ENCODE assay signal across 11 cellular contexts in the genomic region with DNA sequence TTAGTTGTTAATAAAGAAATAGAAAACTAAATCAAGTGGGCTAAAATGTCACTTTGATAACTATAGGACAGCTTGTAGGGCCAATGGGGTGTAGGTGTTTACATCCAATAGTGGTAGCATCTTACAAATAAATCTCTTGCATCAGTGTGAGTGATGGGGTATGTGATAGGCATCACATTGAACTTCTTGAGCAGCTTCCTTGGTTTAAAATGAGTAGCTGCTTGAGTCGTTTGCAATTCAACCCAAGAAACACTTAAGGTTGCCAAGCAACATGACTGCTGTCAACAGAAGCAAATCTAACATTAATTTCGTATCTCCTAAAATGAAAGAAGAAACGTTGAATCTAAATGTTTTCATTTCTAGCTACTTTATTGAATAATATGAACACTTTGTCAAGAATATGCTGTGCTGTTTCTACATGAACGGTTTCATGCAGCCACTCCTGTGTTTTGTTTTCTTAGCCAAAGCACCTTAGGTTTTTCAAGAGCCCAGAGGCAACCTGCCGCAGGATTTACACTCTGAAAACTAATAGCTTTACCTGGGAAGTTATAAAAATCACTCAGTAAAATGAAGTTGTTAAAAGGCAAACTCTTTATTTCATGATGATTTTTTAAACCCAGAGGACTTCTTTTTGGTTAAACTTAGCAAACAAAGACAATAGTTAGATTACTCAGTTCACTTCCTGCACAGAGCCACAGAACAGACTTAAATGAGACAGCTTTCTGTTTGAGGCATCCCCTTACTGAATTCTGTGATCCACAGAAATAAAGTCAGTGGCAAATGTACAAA.
DNase-seq lines count a peak whose midpoint lies in the region; ATAC-seq and TF ChIP-seq lines count a peak whose summit lies in the region.
"Had no signal": no experiment of that assay in that cellular context is flagged by ENCODE, and none has a peak within 500 bp of the region (broad histone marks: within the 10 kb centered on the region; RNA-seq: fewer than 3 reads in every experiment).

No MANE protein-coding gene starts in this region.

- no peak overlapping the region for H3K27ac ChIP-seq in substantia nigra (ENCODE audit: low read depth, low read length, poor library complexity, severe bottlenecking)
- H3K27ac ChIP-seq in tibial nerve, result no peak overlapping the region

- H3K4me3 Mint-ChIP-seq in activated naive CD8-positive, alpha-beta T cell treated with anti-CD3 and anti-CD28 coated beads, Interleukin-2, amount 50 U/mL, for 24 hours, result no peak overlapping the region
- H3K4me3 Mint-ChIP-seq in activated naive CD8-positive, alpha-beta T cell treated with anti-CD3 and anti-CD28 coated beads for 36 hours, result no peak overlapping the region

- 40 to 44% methylated on average over 5 of the region's 5 CpGs for WGBS in tibial nerve, 2 donors

- no peak overlapping the region for H3K4me3 ChIP-seq in tibial nerve
- H3K4me3 ChIP-seq: right lobe of liver had no signal

- peaks cover 2% of the 10 kb centered on the region for H3K27me3 Mint-ChIP-seq in activated naive CD8-positive, alpha-beta T cell treated with anti-CD3 and anti-CD28 coated beads, Interleukin-2, amount 50 U/mL, for 24 hours
- no peaks in the 10 kb centered on the region for H3K27me3 Mint-ChIP-seq in activated naive CD8-positive, alpha-beta T cell treated with anti-CD3 and anti-CD28 coated beads for 36 hours

- H3K36me3 Mint-ChIP-seq in activated naive CD8-positive, alpha-beta T cell treated with anti-CD3 and anti-CD28 coated beads, Interleukin-2, amount 50 U/mL, for 24 hours (ENCODE audit: low read depth), result no peaks in the 10 kb centered on the region
- H3K36me3 Mint-ChIP-seq in activated naive CD8-positive, alpha-beta T cell treated with anti-CD3 and anti-CD28 coated beads for 36 hours, result no peaks in the 10 kb centered on the region

- H3K27me3 ChIP-seq in tibial nerve, result no peaks in the 10 kb centered on the region
- H3K27me3 ChIP-seq: right lobe of liver had no signal

- H3K9me3 Mint-ChIP-seq in activated naive CD8-positive, alpha-beta T cell treated with anti-CD3 and anti-CD28 coated beads, Interleukin-2, amount 50 U/mL, for 24 hours, result no peaks in the 10 kb centered on the region
- no peaks in the 10 kb centered on the region for H3K9me3 Mint-ChIP-seq in activated naive CD8-positive, alpha-beta T cell treated with anti-CD3 and anti-CD28 coated beads for 36 hours

- peaks cover 5% of the 10 kb centered on the region for H3K4me1 Mint-ChIP-seq in activated naive CD8-positive, alpha-beta T cell treated with anti-CD3 and anti-CD28 coated beads, Interleukin-2, amount 50 U/mL, for 24 hours
- H3K4me1 Mint-ChIP-seq in activated naive CD8-positive, alpha-beta T cell treated with anti-CD3 and anti-CD28 coated beads for 36 hours, result no peaks in the 10 kb centered on the region

- no peak for TF ChIP-seq EP300 in tibial nerve (IDR thresholded peaks at IDR 0.05)

- H3K9me3 ChIP-seq in tibial nerve, result no peaks in the 10 kb centered on the region
- H3K9me3 ChIP-seq: right lobe of liver had no signal

- no peak for TF ChIP-seq CTCF in tibial nerve (IDR thresholded peaks at IDR 0.05)

- ATAC-seq in activated naive CD8-positive, alpha-beta T cell treated with anti-CD3 and anti-CD28 coated beads, Interleukin-2, amount 50 U/mL, for 24 hours, result peak; percentile 40
- peak; percentile 59 for ATAC-seq in HG02763 (IDR thresholded peaks at IDR 0.05; ENCODE audit: unreplicated experiment)
- ATAC-seq: SK-N-SH treated with all-trans-retinoic acid at 6 μM for 48 hours had no signal

- DNase-seq in activated naive CD8-positive, alpha-beta T cell treated with anti-CD3 and anti-CD28 coated beads, Interleukin-2, amount 50 U/mL, for 24 hours, result no peak
- no peak for DNase-seq in activated naive CD8-positive, alpha-beta T cell treated with anti-CD3 and anti-CD28 coated beads for 36 hours
- DNase-seq in NCI-H526 treated with DMSO at 0.1 percent for 48 hours (lab: John Stamatoyannopoulos, UW) (peak; percentile 64), substantia nigra (lab: John Stamatoyannopoulos, UW) (no peak), tibial nerve (ENCODE audit: low spot score in 2 of 2) (no peak), COR-L47 (lab: John Stamatoyannopoulos, UW) (no peak)
- no peak for DNase-seq in stimulated activated CD4-positive, alpha-beta T cell treated with anti-CD3 and anti-CD28 coated beads, Interleukin-4, amount 100 ng/mL, for 4 hours
- DNase-seq: Calu3, right lobe of liver had no signal

- no peaks in the 10 kb centered on the region for H3K36me3 ChIP-seq in tibial nerve
- H3K36me3 ChIP-seq: right lobe of liver had no signal

- no peak overlapping the region for H3K27ac Mint-ChIP-seq in activated naive CD8-positive, alpha-beta T cell treated with anti-CD3 and anti-CD28 coated beads, Interleukin-2, amount 50 U/mL, for 24 hours
- no peak overlapping the region for H3K27ac Mint-ChIP-seq in activated naive CD8-positive, alpha-beta T cell treated with anti-CD3 and anti-CD28 coated beads for 36 hours

- no peaks in the 10 kb centered on the region for H3K4me1 ChIP-seq in tibial nerve

- no peak for TF ChIP-seq POLR2A in tibial nerve (IDR thresholded peaks at IDR 0.05)
